In the genomic region with DNA sequence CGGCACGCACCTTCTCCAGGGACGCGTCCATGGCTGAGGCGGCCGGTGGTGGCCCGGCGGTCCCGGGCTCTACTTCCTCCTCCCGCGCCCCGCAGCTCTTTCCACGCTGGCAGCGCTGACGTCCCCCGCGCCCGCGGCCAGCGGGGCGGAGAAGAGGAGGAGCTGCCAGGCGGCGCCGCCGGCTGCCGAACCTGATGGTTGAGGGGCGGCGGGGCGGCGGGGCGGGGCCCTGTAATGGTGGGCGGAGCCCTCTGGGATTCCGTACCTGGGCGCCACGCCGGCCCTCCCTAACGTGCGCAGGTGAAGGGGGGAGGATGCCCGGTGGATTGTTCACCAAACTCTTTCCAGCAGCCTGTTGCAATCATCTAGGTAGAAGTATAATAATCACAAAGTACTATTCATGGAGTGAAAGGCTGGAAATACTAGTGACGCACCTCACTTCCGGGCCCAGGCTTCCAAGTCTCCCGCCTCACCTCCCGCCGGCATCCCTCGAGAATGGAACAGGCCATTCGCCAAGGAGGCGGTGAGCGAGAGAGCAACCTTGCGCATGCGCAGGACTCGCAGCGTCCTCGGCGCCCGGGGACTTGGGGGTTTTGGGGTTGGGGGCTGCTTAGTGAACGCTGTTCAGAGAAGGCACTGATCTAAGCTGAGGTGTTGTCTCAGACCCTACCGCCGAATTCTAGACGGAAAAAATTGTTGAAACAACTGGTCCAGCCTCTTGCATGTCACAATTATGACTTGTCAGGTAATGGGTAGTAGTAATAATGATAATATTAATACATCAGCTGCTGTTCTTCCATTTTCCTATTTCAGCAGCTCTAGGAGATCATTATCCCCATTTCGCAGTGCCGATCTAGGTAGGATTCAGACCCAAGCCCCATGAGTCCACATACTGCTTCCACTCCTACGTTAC, we compare ENCODE assay signal across 1 cellular context.
TF ChIP-seq lines count a peak whose summit lies in the region.

No MANE protein-coding gene starts in this region.

TF ChIP-seq in GM12878, 131 proteins besides CTCF, POLR2A, EP300 and RAD21 (continued from another document):
- peak; percentile 39; the same call in 1 of the 2 replicates for TF ChIP-seq NBN (IDR thresholded peaks at IDR 0.05)
- 0 out of 2 replicates have a peak, but pooled peaks have one; percentile 57 for TF ChIP-seq BACH1 (IDR thresholded peaks at IDR 0.05; ENCODE audit: borderline replicate concordance)
- TF ChIP-seq, protein P1, sequence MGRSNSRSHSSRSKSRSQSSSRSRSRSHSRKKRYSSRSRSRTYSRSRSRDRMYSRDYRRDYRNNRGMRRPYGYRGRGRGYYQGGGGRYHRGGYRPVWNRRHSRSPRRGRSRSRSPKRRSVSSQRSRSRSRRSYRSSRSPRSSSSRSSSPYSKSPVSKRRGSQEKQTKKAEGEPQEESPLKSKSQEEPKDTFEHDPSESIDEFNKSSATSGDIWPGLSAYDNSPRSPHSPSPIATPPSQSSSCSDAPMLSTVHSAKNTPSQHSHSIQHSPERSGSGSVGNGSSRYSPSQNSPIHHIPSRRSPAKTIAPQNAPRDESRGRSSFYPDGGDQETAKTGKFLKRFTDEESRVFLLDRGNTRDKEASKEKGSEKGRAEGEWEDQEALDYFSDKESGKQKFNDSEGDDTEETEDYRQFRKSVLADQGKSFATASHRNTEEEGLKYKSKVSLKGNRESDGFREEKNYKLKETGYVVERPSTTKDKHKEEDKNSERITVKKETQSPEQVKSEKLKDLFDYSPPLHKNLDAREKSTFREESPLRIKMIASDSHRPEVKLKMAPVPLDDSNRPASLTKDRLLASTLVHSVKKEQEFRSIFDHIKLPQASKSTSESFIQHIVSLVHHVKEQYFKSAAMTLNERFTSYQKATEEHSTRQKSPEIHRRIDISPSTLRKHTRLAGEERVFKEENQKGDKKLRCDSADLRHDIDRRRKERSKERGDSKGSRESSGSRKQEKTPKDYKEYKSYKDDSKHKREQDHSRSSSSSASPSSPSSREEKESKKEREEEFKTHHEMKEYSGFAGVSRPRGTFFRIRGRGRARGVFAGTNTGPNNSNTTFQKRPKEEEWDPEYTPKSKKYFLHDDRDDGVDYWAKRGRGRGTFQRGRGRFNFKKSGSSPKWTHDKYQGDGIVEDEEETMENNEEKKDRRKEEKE (IDR thresholded peaks at IDR 0.05): peak; percentile 88
- TF ChIP-seq, protein P2, sequence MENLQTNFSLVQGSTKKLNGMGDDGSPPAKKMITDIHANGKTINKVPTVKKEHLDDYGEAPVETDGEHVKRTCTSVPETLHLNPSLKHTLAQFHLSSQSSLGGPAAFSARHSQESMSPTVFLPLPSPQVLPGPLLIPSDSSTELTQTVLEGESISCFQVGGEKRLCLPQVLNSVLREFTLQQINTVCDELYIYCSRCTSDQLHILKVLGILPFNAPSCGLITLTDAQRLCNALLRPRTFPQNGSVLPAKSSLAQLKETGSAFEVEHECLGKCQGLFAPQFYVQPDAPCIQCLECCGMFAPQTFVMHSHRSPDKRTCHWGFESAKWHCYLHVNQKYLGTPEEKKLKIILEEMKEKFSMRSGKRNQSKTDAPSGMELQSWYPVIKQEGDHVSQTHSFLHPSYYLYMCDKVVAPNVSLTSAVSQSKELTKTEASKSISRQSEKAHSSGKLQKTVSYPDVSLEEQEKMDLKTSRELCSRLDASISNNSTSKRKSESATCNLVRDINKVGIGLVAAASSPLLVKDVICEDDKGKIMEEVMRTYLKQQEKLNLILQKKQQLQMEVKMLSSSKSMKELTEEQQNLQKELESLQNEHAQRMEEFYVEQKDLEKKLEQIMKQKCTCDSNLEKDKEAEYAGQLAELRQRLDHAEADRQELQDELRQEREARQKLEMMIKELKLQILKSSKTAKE (IDR thresholded peaks at IDR 0.05; ENCODE audit: low read depth, poor library complexity, severe bottlenecking): peak; percentile 69
- TF ChIP-seq FOXK2 (IDR thresholded peaks at IDR 0.05): peak; percentile 97
- peak; percentile 98 for TF ChIP-seq KLF5 (IDR thresholded peaks at IDR 0.05; ENCODE audit: partially characterized antibody)
- TF ChIP-seq BHLHE40 (IDR thresholded peaks at IDR 0.05; ENCODE audit: borderline replicate concordance in 1 of 2, low read depth in 2 of 2, low read length in 1 of 2): peak; percentile 63 to 85; a peak in 3 of 4 replicates
- peak; percentile 98 for TF ChIP-seq ATF7 (IDR thresholded peaks at IDR 0.05; ENCODE audit: low read depth)
- TF ChIP-seq NRF1 (conservative IDR thresholded peaks at IDR 0.05; ENCODE audit: low read depth, low read length): 0 out of 2 replicates have a peak, but pooled peaks have one; percentile 16
- TF ChIP-seq, protein P3, sequence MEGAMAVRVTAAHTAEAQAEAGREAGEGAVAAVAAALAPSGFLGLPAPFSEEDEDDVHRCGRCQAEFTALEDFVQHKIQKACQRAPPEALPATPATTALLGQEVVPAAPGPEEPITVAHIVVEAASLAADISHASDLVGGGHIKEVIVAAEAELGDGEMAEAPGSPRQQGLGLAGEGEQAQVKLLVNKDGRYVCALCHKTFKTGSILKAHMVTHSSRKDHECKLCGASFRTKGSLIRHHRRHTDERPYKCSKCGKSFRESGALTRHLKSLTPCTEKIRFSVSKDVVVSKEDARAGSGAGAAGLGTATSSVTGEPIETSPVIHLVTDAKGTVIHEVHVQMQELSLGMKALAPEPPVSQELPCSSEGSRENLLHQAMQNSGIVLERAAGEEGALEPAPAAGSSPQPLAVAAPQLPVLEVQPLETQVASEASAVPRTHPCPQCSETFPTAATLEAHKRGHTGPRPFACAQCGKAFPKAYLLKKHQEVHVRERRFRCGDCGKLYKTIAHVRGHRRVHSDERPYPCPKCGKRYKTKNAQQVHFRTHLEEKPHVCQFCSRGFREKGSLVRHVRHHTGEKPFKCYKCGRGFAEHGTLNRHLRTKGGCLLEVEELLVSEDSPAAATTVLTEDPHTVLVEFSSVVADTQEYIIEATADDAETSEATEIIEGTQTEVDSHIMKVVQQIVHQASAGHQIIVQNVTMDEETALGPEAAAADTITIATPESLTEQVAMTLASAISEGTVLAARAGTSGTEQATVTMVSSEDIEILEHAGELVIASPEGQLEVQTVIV (IDR thresholded peaks at IDR 0.05; ENCODE audit: borderline replicate concordance, partially characterized antibody): peak; percentile 49
- TF ChIP-seq, protein P4, sequence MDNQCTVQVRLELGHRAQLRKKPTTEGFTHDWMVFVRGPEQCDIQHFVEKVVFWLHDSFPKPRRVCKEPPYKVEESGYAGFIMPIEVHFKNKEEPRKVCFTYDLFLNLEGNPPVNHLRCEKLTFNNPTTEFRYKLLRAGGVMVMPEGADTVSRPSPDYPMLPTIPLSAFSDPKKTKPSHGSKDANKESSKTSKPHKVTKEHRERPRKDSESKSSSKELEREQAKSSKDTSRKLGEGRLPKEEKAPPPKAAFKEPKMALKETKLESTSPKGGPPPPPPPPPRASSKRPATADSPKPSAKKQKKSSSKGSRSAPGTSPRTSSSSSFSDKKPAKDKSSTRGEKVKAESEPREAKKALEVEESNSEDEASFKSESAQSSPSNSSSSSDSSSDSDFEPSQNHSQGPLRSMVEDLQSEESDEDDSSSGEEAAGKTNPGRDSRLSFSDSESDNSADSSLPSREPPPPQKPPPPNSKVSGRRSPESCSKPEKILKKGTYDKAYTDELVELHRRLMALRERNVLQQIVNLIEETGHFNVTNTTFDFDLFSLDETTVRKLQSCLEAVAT (IDR thresholded peaks at IDR 0.05): 0 out of 2 replicates have a peak, but pooled peaks have one; percentile 34
- TF ChIP-seq SREBF1 (IDR thresholded peaks at IDR 0.05; ENCODE audit: low read length): peak; percentile 77
- TF ChIP-seq JUND (IDR thresholded peaks at IDR 0.05; ENCODE audit: low read depth, low read length): peak; percentile 81; the same call in 1 of the 2 replicates
